ENCODE assay signal across 25 cellular contexts in genomic region chr2:238453842-238454241, GRCh38. TPM values are rescaled to one million over a fixed set of nuclear protein-coding genes. Genes with fewer than 3 reads are reported as not detected.
A peak's percentile ranks its signal among the peaks of the same experiment; 100 is the strongest.
DNase-seq lines count a peak whose midpoint lies in the region; ATAC-seq and TF ChIP-seq lines count a peak whose summit lies in the region.
"Had no signal": no experiment of that assay in that cellular context is flagged by ENCODE, and none has a peak within 500 bp of the region (broad histone marks: within the 10 kb centered on the region; RNA-seq: fewer than 3 reads in every experiment).

No MANE protein-coding gene starts in this region.

- H3K4me3 Mint-ChIP-seq in activated CD8-positive, alpha-beta T cell treated with anti-CD3 and anti-CD28 coated beads, Interleukin-2, amount 10 ng/mL, durations not matched to agents 7 days and 5 days, result no peak overlapping the region
- H3K4me3 Mint-ChIP-seq in activated CD8-positive, alpha-beta T cell treated with anti-CD3 and anti-CD28 coated beads for 36 hours, result no peak overlapping the region
- H3K4me3 Mint-ChIP-seq in Calu3 (ENCODE audit: low read depth, unreplicated experiment), result no peak overlapping the region
- H3K4me3 Mint-ChIP-seq: B cell; CD4-positive, alpha-beta T cell; CD8-positive, alpha-beta T cell had no signal

- peaks cover 0 to 32% (median 4%) of the 10 kb centered on the region in 4 donors for H3K4me1 ChIP-seq in tibial nerve
- H3K4me1 ChIP-seq: Caco-2 had no signal

- H3K27ac Mint-ChIP-seq in activated CD8-positive, alpha-beta T cell treated with anti-CD3 and anti-CD28 coated beads, Interleukin-2, amount 10 ng/mL, durations not matched to agents 7 days and 5 days, result no peak overlapping the region
- no peak overlapping the region for H3K27ac Mint-ChIP-seq in activated CD8-positive, alpha-beta T cell treated with anti-CD3 and anti-CD28 coated beads for 36 hours
- H3K27ac Mint-ChIP-seq in Calu3 (ENCODE audit: unreplicated experiment), result peak overlapping the region; percentile 29
- H3K27ac Mint-ChIP-seq: B cell; CD4-positive, alpha-beta T cell; CD8-positive, alpha-beta T cell had no signal

- no peak for ATAC-seq in activated CD8-positive, alpha-beta T cell treated with anti-CD3 and anti-CD28 coated beads, Interleukin-2, amount 10 ng/mL, durations not matched to agents 7 days and 5 days
- ATAC-seq in activated CD8-positive, alpha-beta T cell treated with anti-CD3 and anti-CD28 coated beads for 36 hours, result no peak
- no peak for ATAC-seq in HG02798 (IDR thresholded peaks at IDR 0.05; ENCODE audit: poor library complexity, unreplicated experiment)
- ATAC-seq: CD8-positive, alpha-beta T cell; GM12878 had no signal

- peaks cover 35% of the 10 kb centered on the region for H3K36me3 Mint-ChIP-seq in activated CD8-positive, alpha-beta T cell treated with anti-CD3 and anti-CD28 coated beads, Interleukin-2, amount 10 ng/mL, durations not matched to agents 7 days and 5 days (ENCODE audit: low read depth)
- peaks cover 22% of the 10 kb centered on the region for H3K36me3 Mint-ChIP-seq in activated CD8-positive, alpha-beta T cell treated with anti-CD3 and anti-CD28 coated beads for 36 hours (ENCODE audit: low read depth)
- peaks cover 57% of the 10 kb centered on the region for H3K36me3 Mint-ChIP-seq in Calu3 (ENCODE audit: insufficient read depth, unreplicated experiment)

- DNase-seq in activated CD8-positive, alpha-beta T cell treated with anti-CD3 and anti-CD28 coated beads, Interleukin-2, amount 10 ng/mL, durations not matched to agents 7 days and 5 days, result peak; percentile 9
- no peak for DNase-seq in activated CD8-positive, alpha-beta T cell treated with anti-CD3 and anti-CD28 coated beads for 36 hours
- DNase-seq in AG20443 (ENCODE audit: low spot score) (peak; percentile 1), Calu3 (no peak), epithelial cell of prostate (ENCODE audit: low read depth, low spot score) (no peak), NCI-H1105 treated with DMSO at 0.1 percent for 48 hours (lab: John Stamatoyannopoulos, UW) (no peak), tibial nerve (ENCODE audit: low spot score in 2 of 2) (no peak)
- DNase-seq: 8988T; ACHN; AML-193; Caco-2; CD4-positive, alpha-beta T cell; CD8-positive, alpha-beta T cell; DMS 273 treated with DMSO at 0.1 percent for 48 hours; DMS153; DMS53; DMS79; DND-41; EL; GDM1 had no signal

- POLR2A ChIA-PET in activated CD8-positive, alpha-beta T cell treated with anti-CD3 and anti-CD28 coated beads, Interleukin-2, amount 10 ng/mL, durations not matched to agents 7 days and 5 days (lab: Charles Lee), result no interaction called here
- POLR2A ChIA-PET in activated CD8-positive, alpha-beta T cell treated with anti-CD3 and anti-CD28 coated beads for 36 hours (lab: Charles Lee), result interaction anchor here (1.2 kb wide), 1 partner anchor 14 kb away, joined by 3 read pairs; no protein-coding TSS in a partner anchor

- 93 to 99% methylated on average over 4 of the region's 4 CpGs for WGBS in tibial nerve, 2 donors

- H3K4me3 ChIP-seq in tibial nerve, result no peak overlapping the region
- H3K4me3 ChIP-seq: BLaER1 treated with 17β-estradiol and CSF1 and Interleukin-3, amounts not matched to agents 10 nM and 100 nM; GM12878 had no signal

- CTCF ChIA-PET in activated CD8-positive, alpha-beta T cell treated with anti-CD3 and anti-CD28 coated beads, Interleukin-2, amount 10 ng/mL, durations not matched to agents 7 days and 5 days (lab: Charles Lee), result no interaction called here
- CTCF ChIA-PET in activated CD8-positive, alpha-beta T cell treated with anti-CD3 and anti-CD28 coated beads for 36 hours (lab: Charles Lee), result interaction anchor here (1.6 kb wide), 1 partner anchor 96 kb away, joined by 4 read pairs; no protein-coding TSS in a partner anchor
- CTCF ChIA-PET in Calu3 (lab: Charles Lee), result no interaction called here

- H3K4me1 Mint-ChIP-seq in activated CD8-positive, alpha-beta T cell treated with anti-CD3 and anti-CD28 coated beads, Interleukin-2, amount 10 ng/mL, durations not matched to agents 7 days and 5 days (ENCODE audit: low read depth), result peaks cover 2% of the 10 kb centered on the region
- H3K4me1 Mint-ChIP-seq in activated CD8-positive, alpha-beta T cell treated with anti-CD3 and anti-CD28 coated beads for 36 hours (ENCODE audit: low read depth), result no peaks in the 10 kb centered on the region
- H3K4me1 Mint-ChIP-seq in Calu3 (ENCODE audit: low read depth, unreplicated experiment), result no peaks in the 10 kb centered on the region
- H3K4me1 Mint-ChIP-seq: B cell had no signal

- H3K9me3 ChIP-seq in tibial nerve, result peaks cover 0 to 21% (median 0%) of the 10 kb centered on the region in 4 donors
- H3K9me3 ChIP-seq: Caco-2 had no signal

- H3K27me3 ChIP-seq in tibial nerve, result no peaks in the 10 kb centered on the region
- H3K27me3 ChIP-seq: BLaER1 treated with 17β-estradiol and CSF1 and Interleukin-3, amounts not matched to agents 10 nM and 100 nM had no signal

- H3K27ac ChIP-seq in epithelial cell of prostate (peak overlapping the region; percentile 40), tibial nerve (no peak overlapping the region)
- H3K27ac ChIP-seq: BLaER1 treated with 17β-estradiol and CSF1 and Interleukin-3, amounts not matched to agents 10 nM and 100 nM; C4-2B had no signal

- peaks cover 0 to 40% (median 0%) of the 10 kb centered on the region in 3 donors for H3K36me3 ChIP-seq in tibial nerve

- BruUV-seq in Calu3 (replicated peaks; lab: Mats Ljungman, UMichigan), result no TSS peak

- intact Hi-C loops in activated CD8-positive, alpha-beta T cell treated with anti-CD3 and anti-CD28 coated beads for 36 hours (cut with micrococcal nuclease), result no loop called here
- intact Hi-C loops in Calu3 (cut with micrococcal nuclease; ENCODE audit: unreplicated experiment), result no loop called here

- peaks cover 18% of the 10 kb centered on the region for H3K9me3 Mint-ChIP-seq in activated CD8-positive, alpha-beta T cell treated with anti-CD3 and anti-CD28 coated beads, Interleukin-2, amount 10 ng/mL, durations not matched to agents 7 days and 5 days (ENCODE audit: insufficient read depth)
- H3K9me3 Mint-ChIP-seq in activated CD8-positive, alpha-beta T cell treated with anti-CD3 and anti-CD28 coated beads for 36 hours, result peaks cover 11% of the 10 kb centered on the region
- H3K9me3 Mint-ChIP-seq in Calu3 (ENCODE audit: low read depth, unreplicated experiment), result peaks cover 8% of the 10 kb centered on the region

- TF ChIP-seq CTCF in activated CD8-positive, alpha-beta T cell treated with anti-CD3 and anti-CD28 coated beads for 36 hours (IDR thresholded peaks at IDR 0.05), result no peak
- TF ChIP-seq CTCF in Calu3 (IDR thresholded peaks at IDR 0.05; ENCODE audit: unreplicated experiment) (no peak), tibial nerve (IDR thresholded peaks at IDR 0.05) (no peak)

- TF ChIP-seq POLR2A in tibial nerve (IDR thresholded peaks at IDR 0.05), result no peak

- TF ChIP-seq EP300 in tibial nerve (IDR thresholded peaks at IDR 0.05), result no peak

- H3K27me3 Mint-ChIP-seq in activated CD8-positive, alpha-beta T cell treated with anti-CD3 and anti-CD28 coated beads, Interleukin-2, amount 10 ng/mL, durations not matched to agents 7 days and 5 days (ENCODE audit: low read depth), result peaks cover 7% of the 10 kb centered on the region
- no peaks in the 10 kb centered on the region for H3K27me3 Mint-ChIP-seq in activated CD8-positive, alpha-beta T cell treated with anti-CD3 and anti-CD28 coated beads for 36 hours
- H3K27me3 Mint-ChIP-seq in Calu3 (ENCODE audit: unreplicated experiment), result no peaks in the 10 kb centered on the region
- H3K27me3 Mint-ChIP-seq: B cell; CD4-positive, alpha-beta T cell had no signal

RNA-seq across cellular contexts. Expression of gene ASB1, which starts 27.1 kb away (rescaled TPM):
- total RNA-seq in activated CD8-positive, alpha-beta T cell treated with anti-CD3 and anti-CD28 coated beads, Interleukin-2, amount 10 ng/mL, durations not matched to agents 7 days and 5 days, result 10 to 100 TPM; 27.9 to 31.0 TPM
- total RNA-seq in activated CD8-positive, alpha-beta T cell treated with anti-CD3 and anti-CD28 coated beads for 36 hours, result 10 to 100 TPM; 39.8 to 48.1 TPM
- total RNA-seq in Calu3 (2022), result 64.2 and 71.6 TPM in 2 replicates
- 10 to 100 TPM; 21.3 to 26.0 (median 24.2) TPM for total RNA-seq in tibial nerve

Comparison
In these comparisons a context has a peak if more than half of its experiments do, and no peak if none do; other contexts are left out.
1. DNase-seq: peak in activated CD8-positive, alpha-beta T cell treated with anti-CD3 and anti-CD28 coated beads, Interleukin-2, amount 10 ng/mL, durations not matched to agents 7 days and 5 days (single experiment) and AG20443 (single experiment); none in activated CD8-positive, alpha-beta T cell treated with anti-CD3 and anti-CD28 coated beads for 36 hours (single experiment), Calu3 (single experiment), epithelial cell of prostate (single experiment), NCI-H1105 treated with DMSO at 0.1 percent for 48 hours (single experiment) and tibial nerve (0 of 2).